Comparison of ENCODE assay signal across 16 cellular contexts in genomic region chr1:245873883-245874671, GRCh38.
DNase-seq lines count a peak whose midpoint lies in the region; FAIRE-seq and TF ChIP-seq lines count a peak whose summit lies in the region.
"Had no signal": no experiment of that assay in that cellular context is flagged by ENCODE, and none has a peak within 500 bp of the region (broad histone marks: within the 10 kb centered on the region; RNA-seq: fewer than 3 reads in every experiment).

No MANE protein-coding gene starts in this region.

- no peak overlapping the region for H3K4me2 ChIP-seq in osteoblast (ENCODE audit: insufficient read depth, low read length)
- H3K4me2 ChIP-seq: KMS-11 had no signal

- in situ Hi-C loops in ACHN (cut with HindIII; ENCODE audit: low pct_ligation_motif_present, low pct_unique_long_range_greater_than_20kb, low sequenced_read_pairs): no loop called here

- no peaks in the 10 kb centered on the region for H4K20me1 ChIP-seq in osteoblast (ENCODE audit: insufficient read depth, low read length)

- no peaks in the 10 kb centered on the region for H3K9me3 ChIP-seq in osteoblast (ENCODE audit: low read depth, low read length)
- H3K9me3 ChIP-seq: gastrocnemius medialis, mucosa of descending colon, thyroid gland had no signal

- no peaks in the 10 kb centered on the region for H3K27me3 Mint-ChIP-seq in nephron progenitor cell (ENCODE audit: low read depth, poor library complexity)

- no peak overlapping the region for H3K4me3 ChIP-seq in osteoblast (ENCODE audit: insufficient read depth, low read length)
- H3K4me3 ChIP-seq in coronary artery: no peak overlapping the region
- H3K4me3 ChIP-seq: gastrocnemius medialis, mucosa of descending colon, thyroid gland had no signal

- no peak overlapping the region for H3K4me3 Mint-ChIP-seq in nephron progenitor cell
- H3K4me3 Mint-ChIP-seq: stimulated activated effector memory CD8-positive, alpha-beta T cell treated with anti-CD3 and anti-CD28 coated beads, Interleukin-12 subunit alpha, Interleukin-12 subunit beta, amount 100 ng/mL, for 72 hours had no signal

- no peaks in the 10 kb centered on the region for H3K9me3 Mint-ChIP-seq in nephron progenitor cell
- H3K9me3 Mint-ChIP-seq: stimulated activated effector memory CD8-positive, alpha-beta T cell treated with anti-CD3 and anti-CD28 coated beads, Interleukin-12 subunit alpha, Interleukin-12 subunit beta, amount 100 ng/mL, for 72 hours had no signal

- H3K27ac ChIP-seq in osteoblast (ENCODE audit: low read depth, low read length): peak overlapping the region; percentile 91
- no peak overlapping the region for H3K27ac ChIP-seq in coronary artery
- H3K27ac ChIP-seq: gastrocnemius medialis, KMS-11 had no signal

- no peak overlapping the region for H3K27ac Mint-ChIP-seq in nephron progenitor cell
- H3K27ac Mint-ChIP-seq: stimulated activated effector memory CD8-positive, alpha-beta T cell treated with anti-CD3 and anti-CD28 coated beads, Interleukin-12 subunit alpha, Interleukin-12 subunit beta, amount 100 ng/mL, for 72 hours had no signal

- no peak for FAIRE-seq in GM12891 (lab: Jason Lieb, UNC)

- no peak overlapping the region for H2AFZ ChIP-seq in osteoblast (ENCODE audit: low read length)

- TF ChIP-seq POLR2A in GM12891 (IDR thresholded peaks at IDR 0.05; ENCODE audit: low read depth, low read length): no peak

- H3K4me1 Mint-ChIP-seq in nephron progenitor cell: peaks cover 13% of the 10 kb centered on the region
- H3K4me1 Mint-ChIP-seq: stimulated activated effector memory CD8-positive, alpha-beta T cell treated with anti-CD3 and anti-CD28 coated beads, Interleukin-12 subunit alpha, Interleukin-12 subunit beta, amount 100 ng/mL, for 72 hours had no signal

- H3K27me3 ChIP-seq in osteoblast (ENCODE audit: insufficient read depth, low read length): no peaks in the 10 kb centered on the region
- H3K27me3 ChIP-seq: gastrocnemius medialis, thyroid gland had no signal

- no peaks in the 10 kb centered on the region for H3K79me2 ChIP-seq in osteoblast (ENCODE audit: insufficient read depth, low read length)

- TF ChIP-seq CTCF in osteoblast (IDR thresholded peaks at IDR 0.05; ENCODE audit: extremely low read depth, low read depth, low read length) (no peak), coronary artery (IDR thresholded peaks at IDR 0.05) (no peak), nephron progenitor cell (IDR thresholded peaks at IDR 0.05) (no peak)

- H3K36me3 Mint-ChIP-seq in nephron progenitor cell (ENCODE audit: low read depth): peaks cover 5% of the 10 kb centered on the region
- H3K36me3 Mint-ChIP-seq: stimulated activated effector memory CD8-positive, alpha-beta T cell treated with anti-CD3 and anti-CD28 coated beads, Interleukin-12 subunit alpha, Interleukin-12 subunit beta, amount 100 ng/mL, for 72 hours had no signal

- DNase-seq in HCEC 1CT (peak; percentile 45), amniotic epithelial cell (ENCODE audit: low read depth) (peak; percentile 76), fibroblast of peridontal ligament (ENCODE audit: extremely low read depth) (peak; percentile 31), osteoblast (ENCODE audit: insufficient read length, low spot score, missing footprints) (no peak), coronary artery (ENCODE audit: low spot score) (no peak), GM12891 (ENCODE audit: insufficient read length, low spot score) (no peak), nephron progenitor cell (no peak), ACHN (no peak)
- DNase-seq: activated CD4-positive, alpha-beta T cell treated with anti-CD3 and anti-CD28 coated beads, Interleukin-2, amount 50 U/mL, for 48 hours; activated gamma-delta T cell treated with Interleukin-2 at 50 U/mL for 16 hours; gastrocnemius medialis; stimulated activated CD4-positive, alpha-beta T cell treated with anti-CD3 and anti-CD28 coated beads, Interleukin-15, amount 100 ng/mL, for 24 hours had no signal

- peaks cover 48% of the 10 kb centered on the region for H3K4me1 ChIP-seq in osteoblast (ENCODE audit: insufficient read depth, low read length)

- no peaks in the 10 kb centered on the region for H3K36me3 ChIP-seq in osteoblast (ENCODE audit: insufficient read depth, low read length)
- H3K36me3 ChIP-seq: gastrocnemius medialis, thyroid gland had no signal

TF ChIP-seq in GM12891, 5 proteins besides CTCF, POLR2A, EP300 and RAD21:
- TF ChIP-seq SPI1 (IDR thresholded peaks at IDR 0.05; ENCODE audit: low read depth, low read length) (no peak), POU2F2 (IDR thresholded peaks at IDR 0.05; ENCODE audit: low read depth, low read length) (no peak), POLR2AphosphoS5 (IDR thresholded peaks at IDR 0.05; ENCODE audit: low read depth, low read length) (no peak), PAX5 (IDR thresholded peaks at IDR 0.05; ENCODE audit: insufficient read depth, low read length, severe bottlenecking) (no peak), TAF1 (IDR thresholded peaks at IDR 0.05; ENCODE audit: low read depth, low read length) (no peak)
TF ChIP-seq in GM12891: peak in this region for 0.

Comparison
In these comparisons a context has a peak if more than half of its experiments do, and no peak if none do; other contexts are left out.
1. DNase-seq: peak in HCEC 1CT (single experiment), amniotic epithelial cell (single experiment) and fibroblast of peridontal ligament (single experiment); none in osteoblast (single experiment), coronary artery (single experiment), GM12891 (single experiment), nephron progenitor cell (single experiment) and ACHN (single experiment).